24 cellular contexts compared by ENCODE assay signal in genomic region chr1:230812568-230812967, GRCh38.
"Had no signal": no experiment of that assay in that cellular context is flagged by ENCODE, and none has a peak within 500 bp of the region (broad histone marks: within the 10 kb centered on the region; RNA-seq: fewer than 3 reads in every experiment).

No MANE protein-coding gene starts in this region.

- H3K27me3 ChIP-seq: colonic mucosa, esophagus muscularis mucosa, gastroesophageal sphincter, heart left ventricle, hepatocyte, left lung had no signal

- DNase-seq: colonic mucosa; cortex of kidney; effector CD8-positive, alpha-beta T cell; effector memory CD8-positive, alpha-beta T cell; foreskin keratinocyte; heart left ventricle; hypothalamus; immature natural killer cell; islet precursor cell; kidney; left cardiac atrium; left lung; left ventricle myocardium superior; lower lobe of right lung; mesenchymal stem cell; mucosa of descending colon; naive B cell; naive thymus-derived CD8-positive, alpha-beta T cell had no signal

- H3K4me1 ChIP-seq: colonic mucosa, foreskin keratinocyte, left lung, lower lobe of right lung had no signal

- FAIRE-seq: endothelial cell of umbilical vein, kidney had no signal

- H3K4me3 Mint-ChIP-seq: dendritic cell treated with granulocyte-macrophage colony-stimulating factor and Interleukin-4, amounts not matched to agents 40 ng/mL and 50 ng/mL, for 4 days; effector memory CD8-positive, alpha-beta T cell; immature natural killer cell; mesothelial cell of epicardium; naive B cell; naive thymus-derived CD8-positive, alpha-beta T cell had no signal

- H3K36me3 ChIP-seq: colonic mucosa, esophagus muscularis mucosa, gastroesophageal sphincter, heart left ventricle, left lung, lower lobe of right lung had no signal

- ATAC-seq: effector memory CD8-positive, alpha-beta T cell; foreskin keratinocyte; gastroesophageal sphincter; heart left ventricle; left cardiac atrium; left lung; left ventricle myocardium superior; lower lobe of right lung; mucosa of descending colon; naive thymus-derived CD8-positive, alpha-beta T cell had no signal

- H3K4me1 Mint-ChIP-seq: immature natural killer cell; mesothelial cell of epicardium; naive B cell; naive thymus-derived CD8-positive, alpha-beta T cell had no signal

- H3K27ac Mint-ChIP-seq: dendritic cell treated with granulocyte-macrophage colony-stimulating factor and Interleukin-4, amounts not matched to agents 40 ng/mL and 50 ng/mL, for 4 days; effector memory CD8-positive, alpha-beta T cell; immature natural killer cell; mesothelial cell of epicardium; naive B cell; naive thymus-derived CD8-positive, alpha-beta T cell had no signal

- H3K27ac ChIP-seq: colonic mucosa, esophagus muscularis mucosa, foreskin keratinocyte, gastroesophageal sphincter, heart left ventricle, hepatocyte, left lung, lower lobe of right lung had no signal

- H3K9me3 ChIP-seq: colonic mucosa, lower lobe of right lung had no signal

- H3K4me3 ChIP-seq: colonic mucosa, esophagus muscularis mucosa, gastroesophageal sphincter, heart left ventricle, hepatocyte, left lung, lower lobe of right lung, mucosa of descending colon had no signal
